ENCODE assay signal across 8 cellular contexts in genomic region chr1:18948048-18948912, GRCh38. TPM values are rescaled to one million over a fixed set of nuclear protein-coding genes. Genes with fewer than 3 reads are reported as not detected.
A peak's percentile ranks its signal among the peaks of the same experiment; 100 is the strongest.
DNase-seq lines count a peak whose midpoint lies in the region; ATAC-seq and TF ChIP-seq lines count a peak whose summit lies in the region.

No MANE protein-coding gene starts in this region.

- no peaks in the 10 kb centered on the region for H3K36me3 ChIP-seq in skeletal muscle satellite cell (ENCODE audit: insufficient read depth, low read length)

- H3K4me1 Mint-ChIP-seq in effector memory CD8-positive, alpha-beta T cell (ENCODE audit: low read depth in 2 of 2), result peaks cover 86% of the 10 kb centered on the region in 2 donors

- no peaks in the 10 kb centered on the region for H3K9me3 ChIP-seq in skeletal muscle satellite cell (replicated peaks; ENCODE audit: low read length)

- H3K9me3 Mint-ChIP-seq in effector memory CD8-positive, alpha-beta T cell, result no peaks in the 10 kb centered on the region

- peaks cover 94% of the 10 kb centered on the region for H3K36me3 Mint-ChIP-seq in effector memory CD8-positive, alpha-beta T cell (ENCODE audit: insufficient read depth)

- H3K4me3 ChIP-seq in skeletal muscle satellite cell (ENCODE audit: low read length), result peak overlapping the region; percentile 57

- H3K27me3 Mint-ChIP-seq in effector memory CD8-positive, alpha-beta T cell, result no peaks in the 10 kb centered on the region

- H3K9ac ChIP-seq in skeletal muscle satellite cell (ENCODE audit: low read depth, low read length), result peak overlapping the region; percentile 87

- H3K27ac Mint-ChIP-seq in effector memory CD8-positive, alpha-beta T cell, result peak overlapping the region; percentile 100

- DNase-seq in GM03348 (ENCODE audit: low spot score) (peak; percentile 71), NCI-H1092 (lab: John Stamatoyannopoulos, UW) (no peak), erythroblast (lab: John Stamatoyannopoulos, UW) (no peak), NCI-H1436 (lab: John Stamatoyannopoulos, UW) (no peak), DMS79 (lab: John Stamatoyannopoulos, UW) (no peak)
- peak; percentile 58 to 81 for DNase-seq in activated CD4-positive, alpha-beta T cell treated with anti-CD3 and anti-CD28 coated beads for 4 hours
- DNase-seq in effector memory CD8-positive, alpha-beta T cell, result peak; percentile 60 to 73 (median 73)

- peak overlapping the region; percentile 87 for H3K4me2 ChIP-seq in skeletal muscle satellite cell (ENCODE audit: low read length)

- peaks cover 68% of the 10 kb centered on the region for H3K4me1 ChIP-seq in skeletal muscle satellite cell (ENCODE audit: control insufficient read depth, insufficient read depth, low read length)

- peak; percentile 64 for ATAC-seq in effector memory CD8-positive, alpha-beta T cell (replicated peaks)

- no peaks in the 10 kb centered on the region for H3K27me3 ChIP-seq in skeletal muscle satellite cell (ENCODE audit: control insufficient read depth, insufficient read depth, low read length)

- TF ChIP-seq POLR2A in erythroblast (IDR thresholded peaks at IDR 0.05; ENCODE audit: low read length), result no peak

- H3K4me3 Mint-ChIP-seq in effector memory CD8-positive, alpha-beta T cell, result peak overlapping the region; percentile 86 to 91

RNA-seq across cellular contexts. Expression of gene IFFO2, which starts 8.2 kb away (rescaled TPM):
- 6.3 and 9.0 TPM in 2 replicates for total RNA-seq in skeletal muscle satellite cell (2012; rRNA removed)

RNA-seq across cellular contexts. Expression of gene ALDH4A1, which starts 45.9 kb away (rescaled TPM):
- total RNA-seq in skeletal muscle satellite cell (2012; rRNA removed), result 7.0 and 8.1 TPM in 2 replicates

Comparison
In these comparisons a context has a peak if more than half of its experiments do, and no peak if none do; other contexts are left out.
1. DNase-seq: peak in GM03348 (single experiment), activated CD4-positive, alpha-beta T cell treated with anti-CD3 and anti-CD28 coated beads for 4 hours (2 of 2) and effector memory CD8-positive, alpha-beta T cell (3 of 3); none in NCI-H1092 (single experiment), erythroblast (0 of 2), NCI-H1436 (single experiment) and DMS79 (single experiment).